ENCODE assay signal across 1 cellular context in genomic region chr5:96880402-96881164, GRCh38.
A peak's percentile ranks its signal among the peaks of the same experiment; 100 is the strongest.
TF ChIP-seq lines count a peak whose summit lies in the region.

No MANE protein-coding gene starts in this region.

TF ChIP-seq in IMR-90, 13 proteins besides CTCF, POLR2A, EP300 and RAD21 (continued from another document):
- TF ChIP-seq RCOR1 (IDR thresholded peaks at IDR 0.05; ENCODE audit: insufficient replicate concordance, low read length) (no peak), SMC3 (IDR thresholded peaks at IDR 0.05; ENCODE audit: low read depth, low read length) (no peak), MXI1 (IDR thresholded peaks at IDR 0.05; ENCODE audit: borderline replicate concordance, low read depth, low read length) (no peak), MAZ (IDR thresholded peaks at IDR 0.05; ENCODE audit: borderline replicate concordance, low read depth, low read length) (no peak), CHD1 (IDR thresholded peaks at IDR 0.05; ENCODE audit: low read depth, low read length) (no peak), BHLHE40 (IDR thresholded peaks at IDR 0.05; ENCODE audit: low read depth, low read length) (no peak), CEBPB (IDR thresholded peaks at IDR 0.05; ENCODE audit: low read depth, low read length) (0 out of 2 replicates have a peak, but pooled peaks have one; percentile 11)
